In the genomic region with DNA sequence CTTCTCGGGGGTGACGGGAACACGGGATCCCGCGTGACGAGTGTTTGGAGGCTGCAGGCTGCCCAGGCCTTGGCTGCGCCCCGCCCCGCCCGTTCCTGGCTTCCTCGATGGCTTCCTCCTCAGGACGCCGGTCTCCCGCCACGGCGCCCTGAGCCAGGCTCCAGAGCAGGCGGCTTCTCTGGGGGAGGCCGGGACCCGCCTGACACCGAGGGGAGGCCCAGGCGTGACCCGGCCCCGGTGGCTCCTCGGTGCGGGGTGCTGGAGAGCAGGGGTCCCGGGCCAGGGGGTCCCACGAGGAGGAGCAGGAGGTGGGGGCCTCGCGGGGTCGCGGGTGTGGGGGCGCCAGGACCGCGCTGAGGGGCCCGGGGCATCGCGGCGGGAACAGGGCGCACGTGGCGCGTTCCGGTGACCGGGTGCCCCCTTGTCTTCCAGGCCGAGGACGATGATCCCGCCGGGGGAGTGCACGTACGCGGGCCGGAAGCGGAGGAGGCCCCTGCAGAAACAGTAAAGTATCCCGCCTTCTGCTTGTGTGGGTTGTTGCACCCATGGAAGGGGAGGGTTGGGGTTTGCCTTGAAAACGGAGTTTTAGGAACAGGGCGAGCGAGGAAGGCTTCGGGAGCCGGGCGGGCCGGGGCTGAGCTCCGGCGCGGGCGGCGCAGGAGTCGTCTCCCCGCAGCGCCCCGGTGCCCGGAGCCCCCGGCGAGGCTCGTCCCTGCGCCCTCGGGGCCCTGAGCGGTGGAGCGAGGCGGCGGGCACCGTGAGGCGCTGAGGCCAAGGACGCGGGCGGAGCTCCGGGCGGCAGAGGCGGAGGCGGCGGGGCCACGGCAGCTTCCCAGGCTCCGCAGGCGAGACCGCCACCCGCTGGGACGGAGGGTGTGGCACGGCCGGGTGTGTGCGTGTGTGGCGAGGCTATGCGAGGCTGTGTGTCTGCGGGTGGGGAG, we compare ENCODE assay signal across 8 cellular contexts. TPM values are rescaled to one million over a fixed set of nuclear protein-coding genes. Genes with fewer than 3 reads are reported as not detected.
DNase-seq lines count a peak whose midpoint lies in the region; ATAC-seq and TF ChIP-seq lines count a peak whose summit lies in the region.

No MANE protein-coding gene starts in this region.

- H3K9me3 Mint-ChIP-seq in activated T-helper 17 cell treated with anti-CD3 and anti-CD28 coated beads, Interleukin-2, amount 50 U/mL, for 72 hours: no peaks in the 10 kb centered on the region

- H3K27me3 ChIP-seq in MM.1S (replicated peaks; ENCODE audit: insufficient read depth, low read length) (peaks cover 5% of the 10 kb centered on the region; the same call in 1 of the 2 replicates), prostate gland (replicated peaks; ENCODE audit: insufficient read depth) (no peaks in the 10 kb centered on the region)

- peak overlapping the region; percentile 80 for H3K27ac Mint-ChIP-seq in activated T-helper 17 cell treated with anti-CD3 and anti-CD28 coated beads, Interleukin-2, amount 50 U/mL, for 72 hours

- no peaks in the 10 kb centered on the region for H3K79me2 ChIP-seq in MM.1S (ENCODE audit: low read length)

- H4K20me1 ChIP-seq in MM.1S (ENCODE audit: insufficient read depth, low read length): no peaks in the 10 kb centered on the region

- H3K36me3 ChIP-seq in MM.1S (replicated peaks; ENCODE audit: insufficient read depth, low read length) (no peaks in the 10 kb centered on the region), prostate gland (no peaks in the 10 kb centered on the region)

- no peak overlapping the region for H3K27ac ChIP-seq in MM.1S (ENCODE audit: low read length)
- H3K27ac ChIP-seq in prostate gland: no peak overlapping the region

- peak overlapping the region; percentile 50; the same call in 1 of the 2 replicates for H3K4me2 ChIP-seq in MM.1S (ENCODE audit: low read depth, low read length)

- H3K4me3 Mint-ChIP-seq in activated T-helper 17 cell treated with anti-CD3 and anti-CD28 coated beads, Interleukin-2, amount 50 U/mL, for 72 hours: peak overlapping the region; percentile 56

- H3F3A ChIP-seq in MM.1S (ENCODE audit: insufficient read depth, low read length): no peaks in the 10 kb centered on the region

- H3K36me3 Mint-ChIP-seq in activated T-helper 17 cell treated with anti-CD3 and anti-CD28 coated beads, Interleukin-2, amount 50 U/mL, for 72 hours (ENCODE audit: low read depth): peaks cover 34% of the 10 kb centered on the region

- H3K9me2 ChIP-seq in MM.1S (replicated peaks; ENCODE audit: insufficient read depth, low read length): no peaks in the 10 kb centered on the region

- H3K27me3 Mint-ChIP-seq in activated T-helper 17 cell treated with anti-CD3 and anti-CD28 coated beads, Interleukin-2, amount 50 U/mL, for 72 hours: peaks cover 15% of the 10 kb centered on the region

- intact Hi-C loops in prostate gland (cut with DNase I): no loop called here

- no peak overlapping the region for H3K4me3 ChIP-seq in MM.1S (ENCODE audit: low read length)
- peak overlapping the region; percentile 22 to 28 for H3K4me3 ChIP-seq in prostate gland

- 25% methylated on average over 94 of the region's 102 CpGs for WGBS in prostate gland

- no peak for TF ChIP-seq CTCF in MM.1S (IDR thresholded peaks at IDR 0.05; ENCODE audit: low read length)
- no peak for TF ChIP-seq CTCF in prostate gland (IDR thresholded peaks at IDR 0.05)

- no peaks in the 10 kb centered on the region for H3K9me3 ChIP-seq in MM.1S (replicated peaks; ENCODE audit: insufficient read depth, low read length)
- H3K9me3 ChIP-seq in prostate gland: no peaks in the 10 kb centered on the region

- no peak overlapping the region for H2AFZ ChIP-seq in MM.1S (ENCODE audit: low read length)

- H3K9ac ChIP-seq in MM.1S (ENCODE audit: low read length): no peak overlapping the region

- H3K4me1 Mint-ChIP-seq in activated T-helper 17 cell treated with anti-CD3 and anti-CD28 coated beads, Interleukin-2, amount 50 U/mL, for 72 hours: peaks cover 17% of the 10 kb centered on the region

- no peak for TF ChIP-seq POLR2A in prostate gland (IDR thresholded peaks at IDR 0.05)

- DNase-seq in 8988T (peak; percentile 60), GM19238 (ENCODE audit: insufficient read length, low spot score) (peak; percentile 67), MM.1S (peak; percentile 47), germinal center (ENCODE audit: low spot score) (peak; percentile 39), prostate gland (ENCODE audit: low spot score) (peak; percentile 17), COLO829 (ENCODE audit: low spot score) (no peak), GM19240 (ENCODE audit: insufficient read length, low spot score) (no peak)

- ATAC-seq in activated T-helper 17 cell treated with anti-CD3 and anti-CD28 coated beads, Interleukin-2, amount 50 U/mL, for 72 hours (replicated peaks): peak; percentile 88

- H3K4me1 ChIP-seq in MM.1S (ENCODE audit: low read length) (no peaks in the 10 kb centered on the region), prostate gland (replicated peaks) (no peaks in the 10 kb centered on the region)

RNA-seq across cellular contexts. Expression of a gene that starts 22.2 kb away (rescaled TPM):
- total RNA-seq in activated T-helper 17 cell treated with anti-CD3 and anti-CD28 coated beads, Interleukin-2, amount 50 U/mL, for 72 hours: 10 to 100 TPM; 49.5 to 78.1 TPM
- 10 to 100 TPM in 1 of 2 donors, 1 to 10 TPM in 1; 1.9 to 17.7 TPM for total RNA-seq in prostate gland

Comparison
In these comparisons a context has a peak if more than half of its experiments do, and no peak if none do; other contexts are left out.
1. DNase-seq: peak in 8988T (single experiment), GM19238 (single experiment), MM.1S (single experiment), germinal center (single experiment) and prostate gland (single experiment); none in COLO829 (single experiment) and GM19240 (single experiment).